ENCODE assay signal across 27 cellular contexts in the genomic region with DNA sequence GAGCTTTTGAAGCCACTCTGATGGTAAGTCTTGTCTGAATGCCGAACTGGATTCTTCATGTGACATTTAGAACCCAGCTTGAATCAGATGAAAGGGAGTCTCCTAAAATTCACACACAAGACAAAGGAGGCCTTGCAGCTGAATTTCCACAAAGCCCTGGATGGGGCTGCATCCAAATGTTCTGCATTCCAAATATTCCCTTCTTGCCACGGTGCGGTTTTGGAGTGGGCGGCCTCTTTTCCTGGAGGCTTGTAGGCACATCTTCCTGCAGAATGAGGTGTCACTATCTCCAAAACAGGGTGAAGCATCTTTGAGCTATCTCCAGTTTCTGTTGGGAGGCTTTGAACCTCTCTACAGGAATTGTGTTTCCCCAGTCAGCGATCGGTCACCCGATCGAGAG.
DNase-seq lines count a peak whose midpoint lies in the region; ATAC-seq and TF ChIP-seq lines count a peak whose summit lies in the region.
"Had no signal": no experiment of that assay in that cellular context is flagged by ENCODE, and none has a peak within 500 bp of the region (broad histone marks: within the 10 kb centered on the region; RNA-seq: fewer than 3 reads in every experiment).

No MANE protein-coding gene starts in this region.

- H3K27me3 ChIP-seq in SJCRH30 (no peaks in the 10 kb centered on the region), parathyroid adenoma (ENCODE audit: control insufficient read depth, insufficient read depth, low read length) (no peaks in the 10 kb centered on the region)
- H3K27me3 ChIP-seq: transverse colon had no signal

- intact Hi-C loops in head of caudate nucleus (cut with DNase I): no loop called here

- ATAC-seq in activated T-cell treated with anti-CD3 and anti-CD28 coated beads, Interleukin-2, amount 50 U/mL, for 4 hours: no peak
- no peak for ATAC-seq in HG02981 (IDR thresholded peaks at IDR 0.05; ENCODE audit: unreplicated experiment)
- ATAC-seq in activated naive CD4-positive, alpha-beta T cell treated with anti-CD3 and anti-CD28 coated beads, Interleukin-2, amount 50 U/mL, for 72 hours: no peak
- ATAC-seq: activated CD8-positive, alpha-beta T cell treated with anti-CD3 and anti-CD28 coated beads for 36 hours; left lobe of liver; psoas muscle; stimulated activated naive CD8-positive, alpha-beta T cell treated with anti-CD3 and anti-CD28 coated beads, Interleukin-15, amount 100 ng/mL, for 72 hours; T-cell had no signal

- no peak overlapping the region for H2AFZ ChIP-seq in parathyroid adenoma

- no peaks in the 10 kb centered on the region for H3K79me2 ChIP-seq in parathyroid adenoma

- no peaks in the 10 kb centered on the region for H3K9me3 Mint-ChIP-seq in activated T-cell treated with anti-CD3 and anti-CD28 coated beads, Interleukin-2, amount 50 U/mL, for 4 hours
- peaks cover 0 to 3% of the 10 kb centered on the region in 2 donors for H3K9me3 Mint-ChIP-seq in activated naive CD4-positive, alpha-beta T cell treated with anti-CD3 and anti-CD28 coated beads, Interleukin-2, amount 50 U/mL, for 72 hours
- H3K9me3 Mint-ChIP-seq: activated CD8-positive, alpha-beta T cell treated with anti-CD3 and anti-CD28 coated beads for 36 hours; stimulated activated naive CD8-positive, alpha-beta T cell treated with anti-CD3 and anti-CD28 coated beads, Interleukin-15, amount 100 ng/mL, for 72 hours; T-cell had no signal

- peak overlapping the region; percentile 33 for H3K4me2 ChIP-seq in parathyroid adenoma (ENCODE audit: low read length)

- H3K27ac Mint-ChIP-seq in activated naive CD4-positive, alpha-beta T cell treated with anti-CD3 and anti-CD28 coated beads, Interleukin-2, amount 50 U/mL, for 72 hours: no peak overlapping the region
- H3K27ac Mint-ChIP-seq: activated CD8-positive, alpha-beta T cell treated with anti-CD3 and anti-CD28 coated beads for 36 hours; CD14-positive monocyte; dendritic cell treated with granulocyte-macrophage colony-stimulating factor and Interleukin-4, amounts not matched to agents 40 ng/mL and 50 ng/mL, for 4 days; T-cell had no signal

- H3K9me3 ChIP-seq in SJCRH30 (replicated peaks) (no peaks in the 10 kb centered on the region; the same call in 1 of the 2 replicates), parathyroid adenoma (ENCODE audit: control insufficient read depth, low read length) (no peaks in the 10 kb centered on the region)
- H3K9me3 ChIP-seq: psoas muscle, transverse colon had no signal

- no peak overlapping the region for H3K9ac ChIP-seq in parathyroid adenoma

- DNase-seq in AG10803 (ENCODE audit: low read depth): peak; percentile 55
- DNase-seq in SJCRH30: peak; percentile 85
- peak in 41 of 42 donors; percentile 11 to 88 (median 61) for DNase-seq in head of caudate nucleus
- no peak for DNase-seq in activated T-cell treated with anti-CD3 and anti-CD28 coated beads, Interleukin-2, amount 50 U/mL, for 4 hours
- no peak for DNase-seq in NCI-H2227 (lab: John Stamatoyannopoulos, UW; ENCODE audit: unreplicated experiment)
- no peak for DNase-seq in activated naive CD4-positive, alpha-beta T cell treated with anti-CD3 and anti-CD28 coated beads, Interleukin-2, amount 50 U/mL, for 72 hours (ENCODE audit: low spot score in 2 of 2)
- DNase-seq: activated CD4-positive, CD25-positive, alpha-beta regulatory T cell treated with anti-CD3 and anti-CD28 coated beads, Interleukin-2, amount 50 U/mL, for 72 hours; activated CD8-positive, alpha-beta T cell treated with anti-CD3 and anti-CD28 coated beads for 36 hours; activated naive CD4-positive, alpha-beta T cell; activated T-cell treated with anti-CD3 and anti-CD28 coated beads for 4 hours; amniotic stem cell; DMS153; GF-D8; NCI-H2081 treated with DMSO at 0.1 percent for 48 hours; NCI-H446; OCI-M1; psoas muscle; Right ventricle myocardium superior; stimulated activated CD4-positive, alpha-beta T cell treated with anti-CD3 and anti-CD28 coated beads, Interleukin-4, amount 100 ng/mL, for 24 hours; stimulated activated naive CD8-positive, alpha-beta T cell treated with anti-CD3 and anti-CD28 coated beads, Interleukin-15, amount 100 ng/mL, for 72 hours; T-cell; transverse colon had no signal

- peaks cover 47% of the 10 kb centered on the region for H3K4me1 ChIP-seq in SJCRH30
- no peaks in the 10 kb centered on the region for H3K4me1 ChIP-seq in parathyroid adenoma
- H3K4me1 ChIP-seq: psoas muscle, transverse colon had no signal

- peaks cover 7% of the 10 kb centered on the region for H3K27me3 Mint-ChIP-seq in activated T-cell treated with anti-CD3 and anti-CD28 coated beads, Interleukin-2, amount 50 U/mL, for 4 hours (ENCODE audit: low read depth)

- H3K36me3 Mint-ChIP-seq in activated T-cell treated with anti-CD3 and anti-CD28 coated beads, Interleukin-2, amount 50 U/mL, for 4 hours (ENCODE audit: insufficient read depth): no peaks in the 10 kb centered on the region
- H3K36me3 Mint-ChIP-seq in activated naive CD4-positive, alpha-beta T cell treated with anti-CD3 and anti-CD28 coated beads, Interleukin-2, amount 50 U/mL, for 72 hours: no peaks in the 10 kb centered on the region
- H3K36me3 Mint-ChIP-seq: CD14-positive monocyte, T-cell had no signal

- H3K4me1 Mint-ChIP-seq in activated T-cell treated with anti-CD3 and anti-CD28 coated beads, Interleukin-2, amount 50 U/mL, for 4 hours (ENCODE audit: low read depth): no peaks in the 10 kb centered on the region
- H3K4me1 Mint-ChIP-seq: CD14-positive monocyte; stimulated activated naive CD8-positive, alpha-beta T cell treated with anti-CD3 and anti-CD28 coated beads, Interleukin-15, amount 100 ng/mL, for 72 hours; T-cell had no signal

- H3K36me3 ChIP-seq in SJCRH30: no peaks in the 10 kb centered on the region
- H3K36me3 ChIP-seq in parathyroid adenoma (ENCODE audit: control insufficient read depth, insufficient read depth, low read length): no peaks in the 10 kb centered on the region
- H3K36me3 ChIP-seq: transverse colon had no signal

- no peak overlapping the region for H3K4me3 Mint-ChIP-seq in activated T-cell treated with anti-CD3 and anti-CD28 coated beads, Interleukin-2, amount 50 U/mL, for 4 hours
- H3K4me3 Mint-ChIP-seq: activated CD8-positive, alpha-beta T cell treated with anti-CD3 and anti-CD28 coated beads for 36 hours; CD14-positive monocyte; dendritic cell treated with granulocyte-macrophage colony-stimulating factor and Interleukin-4, amounts not matched to agents 40 ng/mL and 50 ng/mL, for 4 days; stimulated activated naive CD8-positive, alpha-beta T cell treated with anti-CD3 and anti-CD28 coated beads, Interleukin-15, amount 100 ng/mL, for 72 hours; T-cell had no signal

- no peak overlapping the region for H3K4me3 ChIP-seq in AG10803 (ENCODE audit: low read length)
- H3K4me3 ChIP-seq in SJCRH30: peak overlapping the region; percentile 36
- H3K4me3 ChIP-seq in parathyroid adenoma (ENCODE audit: low read depth, low read length): no peak overlapping the region
- H3K4me3 ChIP-seq: psoas muscle, transverse colon had no signal

- TF ChIP-seq CTCF in AG10803 (conservative IDR thresholded peaks at IDR 0.05; ENCODE audit: low read length) (no peak), parathyroid adenoma (IDR thresholded peaks at IDR 0.05) (no peak)

- H3K27ac ChIP-seq in SJCRH30 (peak overlapping the region; percentile 96), parathyroid adenoma (no peak overlapping the region)
- H3K27ac ChIP-seq: psoas muscle, transverse colon had no signal

Comparison
In these comparisons a context has a peak if more than half of its experiments do, and no peak if none do; other contexts are left out.
1. DNase-seq: peak in AG10803 (single experiment), SJCRH30 (2 of 2) and head of caudate nucleus (41 of 42); none in activated T-cell treated with anti-CD3 and anti-CD28 coated beads, Interleukin-2, amount 50 U/mL, for 4 hours (single experiment), NCI-H2227 (single experiment) and activated naive CD4-positive, alpha-beta T cell treated with anti-CD3 and anti-CD28 coated beads, Interleukin-2, amount 50 U/mL, for 72 hours (0 of 2).